Comparison of ENCODE assay signal across 9 cellular contexts in the genomic region with DNA sequence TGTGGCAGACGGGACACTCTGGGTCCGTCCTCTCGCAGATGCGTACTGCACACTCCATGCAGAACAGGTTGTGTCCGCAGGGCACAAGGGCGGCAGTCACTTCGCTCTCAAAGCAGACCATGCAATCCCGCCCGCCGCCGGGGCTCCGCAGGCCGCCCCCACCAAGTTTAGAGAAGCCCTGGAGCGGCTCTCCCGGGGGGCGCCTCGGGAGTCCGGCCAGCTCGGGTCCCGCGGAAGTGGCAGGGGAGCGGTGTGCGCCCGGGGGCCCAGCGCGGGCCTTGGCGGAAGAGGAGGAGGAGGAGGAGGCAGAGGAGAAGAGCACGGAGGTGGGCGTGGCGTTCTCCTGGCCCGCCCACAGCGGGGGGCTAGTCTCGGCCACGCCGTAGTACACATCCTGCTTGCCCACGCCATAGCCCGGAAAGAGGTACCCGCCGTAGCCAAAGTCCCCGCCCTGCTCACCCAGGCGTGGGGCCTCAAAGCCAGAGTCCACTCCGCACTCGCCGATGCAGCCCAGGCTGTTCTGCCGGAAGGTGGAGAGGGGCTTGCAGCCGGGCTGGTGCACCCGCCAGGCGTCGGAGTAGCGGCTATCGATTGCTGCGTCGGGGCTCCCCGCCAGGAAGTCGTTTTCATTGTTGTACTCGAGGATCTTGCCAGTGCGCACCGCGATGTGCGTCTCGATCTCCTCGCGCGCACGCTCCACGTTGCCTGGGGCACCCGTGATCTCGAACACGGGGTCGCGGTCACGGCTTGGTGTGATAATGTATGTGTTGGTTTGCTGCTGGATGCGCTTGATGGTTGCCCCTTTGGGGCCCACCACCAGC. TPM values are rescaled to one million over a fixed set of nuclear protein-coding genes. Genes with fewer than 3 reads are reported as not detected.
DNase-seq lines count a peak whose midpoint lies in the region; ATAC-seq, FAIRE-seq and TF ChIP-seq lines count a peak whose summit lies in the region.
"Had no signal": no experiment of that assay in that cellular context is flagged by ENCODE, and none has a peak within 500 bp of the region (broad histone marks: within the 10 kb centered on the region; RNA-seq: fewer than 3 reads in every experiment).

No MANE protein-coding gene starts in this region.

- H3K4me1 ChIP-seq in GM23338 (ENCODE audit: insufficient read depth) (peaks cover 83% of the 10 kb centered on the region), K562 (replicated peaks in 1 of 2; ENCODE audit: control insufficient read depth in 2 of 2, insufficient read depth in 2 of 2, low read length in 2 of 2) (peaks cover 17 to 27% of the 10 kb centered on the region in 2 experiments; a peak in 4 of 5 replicates), right lobe of liver (peaks cover 0 to 25% (median 3%) of the 10 kb centered on the region in 4 donors), tibial artery (peaks cover 0 to 9% (median 3%) of the 10 kb centered on the region in 4 donors)

- FAIRE-seq in K562 (lab: Jason Lieb, UNC): no peak

- H2AFZ ChIP-seq in GM23338 (no peak overlapping the region), K562 (ENCODE audit: low read depth, low read length) (no peak overlapping the region)

- H3F3A ChIP-seq in GM23338 (replicated peaks; ENCODE audit: low read depth): peaks cover 51% of the 10 kb centered on the region

- no peak for TF ChIP-seq EP300 in K562 (IDR thresholded peaks at IDR 0.05; ENCODE audit: low read length)

- peaks cover 2% of the 10 kb centered on the region for H3K9me1 ChIP-seq in K562 (ENCODE audit: control insufficient read depth, insufficient read depth, low read length)

- TF ChIP-seq RAD21 in K562 (CRISPR knock-in tag; conservative IDR thresholded peaks at IDR 0.05 in 1 of 2, IDR thresholded peaks at IDR 0.05 in 1 of 2): no peak

- H3K27me3 Mint-ChIP-seq in GM23338 (ENCODE audit: insufficient read depth, low read depth, poor library complexity): peaks cover 23% of the 10 kb centered on the region

- H3K27ac ChIP-seq in GM23338 (ENCODE audit: low read depth) (peak overlapping the region; percentile 83; the same call in 1 of the 2 replicates), K562 (ENCODE audit: extremely low read depth, low read depth, low read length) (no peak overlapping the region), right lobe of liver (peak overlapping the region; percentile 32 to 67 (median 47)), tibial artery (no peak overlapping the region)

- H3K36me3 Mint-ChIP-seq in GM23338 (ENCODE audit: low read depth): peaks cover 60% of the 10 kb centered on the region

- TF ChIP-seq POLR2A in K562 (conservative IDR thresholded peaks at IDR 0.05) (no peak), right lobe of liver (IDR thresholded peaks at IDR 0.05) (peak; percentile 91), erythroblast (IDR thresholded peaks at IDR 0.05; ENCODE audit: low read length) (no peak)

- no peaks in the 10 kb centered on the region for H3K9me2 ChIP-seq in GM23338 (ENCODE audit: insufficient read depth)

- H3K27ac Mint-ChIP-seq in GM23338: peak overlapping the region; percentile 71; the same call in 1 of the 2 replicates
- H3K27ac Mint-ChIP-seq: activated CD4-positive, alpha-beta T cell treated with anti-CD3 and anti-CD28 coated beads, Interleukin-2, amount 10 ng/mL, durations not matched to agents 7 days and 5 days had no signal

- POLR2A ChIA-PET in K562 (lab: Yijun Ruan, JAX): no interaction called here

- peak overlapping the region in 1 of 2 experiments; percentile 59; a peak in 1 of 4 replicates for H3K9ac ChIP-seq in K562 (ENCODE audit: insufficient read depth in 1 of 2, low read depth in 2 of 2, low read length in 2 of 2)

- DNase-seq in GM23338 (ENCODE audit: low spot score): peak; percentile 79
- no peak for DNase-seq in K562 (ENCODE audit: extremely low read depth in 1 of 4, low spot score in 3 of 4)
- peak; percentile 78 to 86 (median 82) for DNase-seq in right lobe of liver
- DNase-seq in tibial artery: no peak
- DNase-seq in NCI-H187 (lab: John Stamatoyannopoulos, UW): no peak
- no peak for DNase-seq in erythroblast (lab: John Stamatoyannopoulos, UW)
- no peak for DNase-seq in HuH-7 (ENCODE audit: low spot score)
- DNase-seq: activated CD4-positive, alpha-beta T cell treated with anti-CD3 and anti-CD28 coated beads, Interleukin-2, amount 10 ng/mL, durations not matched to agents 7 days and 5 days had no signal

- H3K9me3 ChIP-seq in K562 (replicated peaks; ENCODE audit: control insufficient read depth, insufficient read depth, low read depth, low read length) (no peaks in the 10 kb centered on the region), right lobe of liver (no peaks in the 10 kb centered on the region), tibial artery (no peaks in the 10 kb centered on the region)

- WGBS in K562 (ENCODE audit: insufficient coverage, low coverage, missing lambda C conversion rate): 93% methylated on average over 38 of the region's 73 CpGs
- no CpG with 5 or more reads among the region's 73 CpGs for WGBS in right lobe of liver (ENCODE audit: insufficient coverage, low coverage, low lambda C conversion rate, missing lambda C conversion rate)

- CTCF ChIA-PET in K562 (lab: Yijun Ruan, JAX; ENCODE audit: low intra/inter-chr PET ratio): no interaction called here

- TF ChIP-seq CTCF in GM23338 (conservative IDR thresholded peaks at IDR 0.05; ENCODE audit: low read depth in 2 of 2) (no peak), K562 (IDR thresholded peaks at IDR 0.05 in 2 of 3, conservative IDR thresholded peaks at IDR 0.05 in 1 of 3; ENCODE audit: insufficient read depth in 2 of 3, low read depth in 1 of 3, low read length in 3 of 3) (no peak), right lobe of liver (IDR thresholded peaks at IDR 0.05) (peak in 1 of 4 donors; percentile 3), tibial artery (IDR thresholded peaks at IDR 0.05) (no peak)

- ATAC-seq in GM23338: peak; percentile 24
- no peak for ATAC-seq in K562
- ATAC-seq in right lobe of liver: peak; percentile 78 to 90 (median 86)
- no peak for ATAC-seq in GM19397 (IDR thresholded peaks at IDR 0.05; ENCODE audit: unreplicated experiment)

- H3K36me3 ChIP-seq in GM23338 (ENCODE audit: insufficient read depth): no peaks in the 10 kb centered on the region; the same call in 1 of the 2 replicates
- peaks cover 25% of the 10 kb centered on the region; the same call in 1 of the 3 replicates for H3K36me3 ChIP-seq in K562 (ENCODE audit: control insufficient read depth, insufficient read depth, low read length)
- no peaks in the 10 kb centered on the region for H3K36me3 ChIP-seq in right lobe of liver
- H3K36me3 ChIP-seq in tibial artery: no peaks in the 10 kb centered on the region

- peaks cover 3% of the 10 kb centered on the region; the same call in 1 of the 3 replicates for H3K9me3 Mint-ChIP-seq in GM23338
- H3K9me3 Mint-ChIP-seq: activated CD4-positive, alpha-beta T cell treated with anti-CD3 and anti-CD28 coated beads, Interleukin-2, amount 10 ng/mL, durations not matched to agents 7 days and 5 days had no signal

- H3K4me1 Mint-ChIP-seq in GM23338: peaks cover 77% of the 10 kb centered on the region

- H3K4me2 ChIP-seq in GM23338 (peak overlapping the region; percentile 99), K562 (ENCODE audit: insufficient read depth, low read length) (no peak overlapping the region)

- peak overlapping the region; percentile 96 for H3K4me3 Mint-ChIP-seq in GM23338
- H3K4me3 Mint-ChIP-seq: activated CD4-positive, alpha-beta T cell treated with anti-CD3 and anti-CD28 coated beads, Interleukin-2, amount 10 ng/mL, durations not matched to agents 7 days and 5 days had no signal

- H4K20me1 ChIP-seq in GM23338 (replicated peaks; ENCODE audit: insufficient read depth) (peaks cover 37% of the 10 kb centered on the region), K562 (replicated peaks; ENCODE audit: control insufficient read depth, insufficient read depth, low read length) (no peaks in the 10 kb centered on the region)

- peaks cover 66% of the 10 kb centered on the region for H3K79me2 ChIP-seq in GM23338 (replicated peaks; ENCODE audit: insufficient read depth)
- peaks cover 14% of the 10 kb centered on the region for H3K79me2 ChIP-seq in K562 (ENCODE audit: control insufficient read depth, insufficient read depth, low read length)

- in situ Hi-C loops in K562 (cut with MboI): no loop called here

- no TSS peak for BruUV-seq in K562 (replicated peaks; lab: Mats Ljungman, UMichigan)

- intact Hi-C loops in K562 (cut with micrococcal nuclease): no loop called here
- intact Hi-C loops in right lobe of liver (cut with DNase I): no loop called here
- intact Hi-C loops in tibial artery (cut with DNase I; ENCODE audit: low total_unique reads): no loop called here

- H3K27me3 ChIP-seq in GM23338 (ENCODE audit: insufficient read depth): no peaks in the 10 kb centered on the region
- H3K27me3 ChIP-seq in K562 (ENCODE audit: control insufficient read depth in 2 of 2, insufficient read depth in 2 of 2, low read length in 2 of 2): no peaks in the 10 kb centered on the region
- H3K27me3 ChIP-seq in right lobe of liver: no peaks in the 10 kb centered on the region
- peaks cover 0 to 22% of the 10 kb centered on the region in 2 donors for H3K27me3 ChIP-seq in tibial artery

- H3K4me3 ChIP-seq in GM23338: peak overlapping the region; percentile 54
- no peak overlapping the region for H3K4me3 ChIP-seq in K562
- H3K4me3 ChIP-seq in right lobe of liver: peak overlapping the region; percentile 74 to 79 (median 76)
- peak overlapping the region; percentile 35 to 45 for H3K4me3 ChIP-seq in tibial artery

RNA-seq across cellular contexts. Expression of gene MEX3A, which starts 5.4 kb away (rescaled TPM):
- 31.5 and 38.1 TPM in 2 replicates for total RNA-seq in GM23338 (2014; rRNA removed; shearing (Covaris generic))
- polyA plus RNA-seq in GM23338 (2016; fragmentation: Nextera tagmentation; extraction: Ambion mirVana) (18.5 and 19.7 TPM in 2 replicates), K562 (2011; rRNA removed) (5.2 and 9.0 TPM in 2 replicates), K562 (2014; fragmentation: Illumina TruSeq; extraction: Trizol) (9.2 and 10.1 TPM in 2 replicates), K562 (2014; fragmentation: Nextera tagmentation; extraction: Ambion mirVana) (under 1 TPM; 0.36 to 0.37 TPM), K562 (2014; rRNA removed) (8.7 and 11.0 TPM in 2 replicates)
- total RNA-seq in K562 (2011; cell fraction: chromatin; rRNA removed; ENCODE audit: low replicate concordance): 4.5 and 10.4 TPM in 2 replicates
- total RNA-seq in K562 (2011; cell fraction: nucleolus; rRNA removed): 5.4 and 5.8 TPM in 2 replicates
- 5.7 and 7.9 TPM in 2 replicates for total RNA-seq in K562 (2011; cell fraction: nucleoplasm; rRNA removed)
- total RNA-seq in K562 (2014; rRNA removed) (7.3 and 8.0 TPM in 2 replicates), K562 (2014; rRNA removed; fragmentation: Illumina TruSeq; extraction: Trizol) (4.2 and 4.4 TPM in 2 replicates), K562 (2015; rRNA removed; fragmentation: Illumina TruSeq; extraction: Trizol) (4.7 and 5.1 TPM in 2 replicates), K562 (2021) (13.7 and 14.5 TPM in 2 replicates), right lobe of liver (1 to 10 TPM in 1 of 6 experiments, under 1 TPM in 5; 0.35 to 1.4 (median 0.83) TPM)
- polyA plus RNA-seq in K562 (2011; cell fraction: cytosol; rRNA removed): 11.1 and 12.3 TPM in 2 replicates
- polyA plus RNA-seq in K562 (2011; cell fraction: nucleus; rRNA removed): 14.4 and 17.6 TPM in 2 replicates
- 3.8 and 8.5 TPM in 2 replicates for polyA plus RNA-seq in K562 (2012)
- 5.8 and 6.9 TPM in 2 replicates for polyA minus RNA-seq in K562 (2011; rRNA and poly(A)+ RNA removed)
- 10.8 and 15.0 TPM in 2 replicates for polyA minus RNA-seq in K562 (2011; cell fraction: cytosol; rRNA and poly(A)+ RNA removed)
- polyA minus RNA-seq in K562 (2011; cell fraction: nucleus; rRNA and poly(A)+ RNA removed): 2.6 and 5.0 TPM in 2 replicates

RNA-seq across cellular contexts. Expression of gene RAB25, which starts 15.9 kb away (rescaled TPM):
- 21.3 and 30.0 TPM in 2 replicates for total RNA-seq in GM23338 (2014; rRNA removed; shearing (Covaris generic))
- polyA plus RNA-seq in GM23338 (2016; fragmentation: Nextera tagmentation; extraction: Ambion mirVana): 42.7 and 47.3 TPM in 2 replicates
- not detected in 2 replicates for total RNA-seq in K562 (2011; cell fraction: chromatin; rRNA removed; ENCODE audit: low replicate concordance)
- total RNA-seq in K562 (2011; cell fraction: nucleolus; rRNA removed): not detected in 2 replicates
- total RNA-seq in K562 (2011; cell fraction: nucleoplasm; rRNA removed): not detected in 2 replicates
- not detected in 2 replicates for total RNA-seq in K562 (2014; rRNA removed)
- total RNA-seq in K562 (2014; rRNA removed; fragmentation: Illumina TruSeq; extraction: Trizol): not detected in 2 replicates
- not detected in 2 replicates for total RNA-seq in K562 (2015; rRNA removed; fragmentation: Illumina TruSeq; extraction: Trizol)
- 0.27 and 0.49 TPM in 2 replicates for total RNA-seq in K562 (2021)
- polyA plus RNA-seq in K562 (2011; rRNA removed): 0.10 and 0.68 TPM in 2 replicates
- polyA plus RNA-seq in K562 (2011; cell fraction: cytosol; rRNA removed): 0.30 and 0.37 TPM in 2 replicates
- 0.24 TPM in 1 of 2 replicates, not detected in the other for polyA plus RNA-seq in K562 (2011; cell fraction: nucleus; rRNA removed)
- polyA plus RNA-seq in K562 (2012): 0.18 and 0.36 TPM in 2 replicates
- polyA plus RNA-seq in K562 (2014; fragmentation: Illumina TruSeq; extraction: Trizol): not detected in 2 replicates
- polyA plus RNA-seq in K562 (2014; fragmentation: Nextera tagmentation; extraction: Ambion mirVana): under 1 TPM in 1 of 2 experiments, not detected in 1; 0.13 TPM
- 0.45 TPM in 1 of 2 replicates, not detected in the other for polyA plus RNA-seq in K562 (2014; rRNA removed)
- 0.75 TPM in 1 of 2 replicates, not detected in the other for polyA minus RNA-seq in K562 (2011; rRNA and poly(A)+ RNA removed)
- polyA minus RNA-seq in K562 (2011; cell fraction: cytosol; rRNA and poly(A)+ RNA removed): not detected in 2 replicates
- not detected in 2 replicates for polyA minus RNA-seq in K562 (2011; cell fraction: nucleus; rRNA and poly(A)+ RNA removed)
- 1 to 10 TPM in 2 of 6 experiments, under 1 TPM in 4; 0.40 to 3.2 (median 0.77) TPM for total RNA-seq in right lobe of liver

RNA-seq across cellular contexts. Expression of gene LAMTOR2, which starts 22.2 kb away (rescaled TPM):
- 35.2 and 67.3 TPM in 2 replicates for total RNA-seq in GM23338 (2014; rRNA removed; shearing (Covaris generic))
- polyA plus RNA-seq in GM23338 (2016; fragmentation: Nextera tagmentation; extraction: Ambion mirVana) (108 and 113 TPM in 2 replicates), K562 (2011; rRNA removed) (39.0 and 62.8 TPM in 2 replicates), K562 (2014; fragmentation: Illumina TruSeq; extraction: Trizol) (64.0 and 81.6 TPM in 2 replicates), K562 (2014; fragmentation: Nextera tagmentation; extraction: Ambion mirVana) (100 to 1,000 TPM; 157 to 161 TPM), K562 (2014; rRNA removed) (88.8 and 91.0 TPM in 2 replicates)
- 9.0 and 18.3 TPM in 2 replicates for total RNA-seq in K562 (2011; cell fraction: chromatin; rRNA removed; ENCODE audit: low replicate concordance)
- total RNA-seq in K562 (2011; cell fraction: nucleolus; rRNA removed): 19.3 and 22.5 TPM in 2 replicates
- 16.0 and 16.2 TPM in 2 replicates for total RNA-seq in K562 (2011; cell fraction: nucleoplasm; rRNA removed)
- total RNA-seq in K562 (2014; rRNA removed) (92.7 and 98.7 TPM in 2 replicates), K562 (2014; rRNA removed; fragmentation: Illumina TruSeq; extraction: Trizol) (28.6 and 43.2 TPM in 2 replicates), K562 (2015; rRNA removed; fragmentation: Illumina TruSeq; extraction: Trizol) (69.3 and 74.6 TPM in 2 replicates), K562 (2021) (59.2 and 66.6 TPM in 2 replicates), right lobe of liver (10 to 100 TPM; 49.4 to 71.0 (median 60.3) TPM)
- polyA plus RNA-seq in K562 (2011; cell fraction: cytosol; rRNA removed): 100 and 125 TPM in 2 replicates
- polyA plus RNA-seq in K562 (2011; cell fraction: nucleus; rRNA removed): 37.5 and 38.3 TPM in 2 replicates
- polyA plus RNA-seq in K562 (2012): 84.9 and 94.8 TPM in 2 replicates
- polyA minus RNA-seq in K562 (2011; rRNA and poly(A)+ RNA removed): 19.4 and 21.7 TPM in 2 replicates
- polyA minus RNA-seq in K562 (2011; cell fraction: cytosol; rRNA and poly(A)+ RNA removed): 15.4 and 23.8 TPM in 2 replicates
- 9.3 and 18.7 TPM in 2 replicates for polyA minus RNA-seq in K562 (2011; cell fraction: nucleus; rRNA and poly(A)+ RNA removed)

RNA-seq across cellular contexts. Expression of gene UBQLN4, which starts 23.2 kb away (rescaled TPM):
- 28.4 and 30.5 TPM in 2 replicates for total RNA-seq in GM23338 (2014; rRNA removed; shearing (Covaris generic))
- polyA plus RNA-seq in GM23338 (2016; fragmentation: Nextera tagmentation; extraction: Ambion mirVana): 10.0 and 11.2 TPM in 2 replicates
- total RNA-seq in K562 (2011; cell fraction: chromatin; rRNA removed; ENCODE audit: low replicate concordance): 61.1 and 123 TPM in 2 replicates
- total RNA-seq in K562 (2011; cell fraction: nucleolus; rRNA removed): 50.0 and 64.5 TPM in 2 replicates
- 60.2 and 75.3 TPM in 2 replicates for total RNA-seq in K562 (2011; cell fraction: nucleoplasm; rRNA removed)
- total RNA-seq in K562 (2014; rRNA removed): 35.1 and 38.1 TPM in 2 replicates
- 28.9 TPM in 2 replicates for total RNA-seq in K562 (2014; rRNA removed; fragmentation: Illumina TruSeq; extraction: Trizol)
- total RNA-seq in K562 (2015; rRNA removed; fragmentation: Illumina TruSeq; extraction: Trizol): 35.8 and 37.0 TPM in 2 replicates
- 59.0 and 61.3 TPM in 2 replicates for total RNA-seq in K562 (2021)
- 65.5 and 66.5 TPM in 2 replicates for polyA plus RNA-seq in K562 (2011; rRNA removed)
- polyA plus RNA-seq in K562 (2011; cell fraction: cytosol; rRNA removed): 70.3 and 86.6 TPM in 2 replicates
- 113 and 152 TPM in 2 replicates for polyA plus RNA-seq in K562 (2011; cell fraction: nucleus; rRNA removed)
- 42.0 and 54.4 TPM in 2 replicates for polyA plus RNA-seq in K562 (2012)
- 60.1 and 60.6 TPM in 2 replicates for polyA plus RNA-seq in K562 (2014; fragmentation: Illumina TruSeq; extraction: Trizol)
- 10 to 100 TPM; 13.5 to 31.2 TPM for polyA plus RNA-seq in K562 (2014; fragmentation: Nextera tagmentation; extraction: Ambion mirVana)
- polyA plus RNA-seq in K562 (2014; rRNA removed): 55.2 and 57.7 TPM in 2 replicates
- polyA minus RNA-seq in K562 (2011; rRNA and poly(A)+ RNA removed): 46.3 and 64.9 TPM in 2 replicates
- polyA minus RNA-seq in K562 (2011; cell fraction: cytosol; rRNA and poly(A)+ RNA removed): 42.7 and 42.8 TPM in 2 replicates
- polyA minus RNA-seq in K562 (2011; cell fraction: nucleus; rRNA and poly(A)+ RNA removed): 24.6 and 31.0 TPM in 2 replicates
- 10 to 100 TPM; 19.0 to 25.5 (median 21.0) TPM for total RNA-seq in right lobe of liver

RNA-seq across cellular contexts. Expression of gene LMNA, which starts 37.7 kb away (rescaled TPM):
- total RNA-seq in GM23338 (2014; rRNA removed; shearing (Covaris generic)): 56.3 and 68.9 TPM in 2 replicates
- polyA plus RNA-seq in GM23338 (2016; fragmentation: Nextera tagmentation; extraction: Ambion mirVana) (35.5 and 38.9 TPM in 2 replicates), K562 (2011; rRNA removed) (88.2 and 129 TPM in 2 replicates), K562 (2014; fragmentation: Illumina TruSeq; extraction: Trizol) (77.1 and 104 TPM in 2 replicates), K562 (2014; fragmentation: Nextera tagmentation; extraction: Ambion mirVana) (1 to 10 TPM in 1 of 2 experiments, under 1 TPM in 1; 1.00 to 4.5 TPM), K562 (2014; rRNA removed) (123 and 166 TPM in 2 replicates)
- 84.8 and 209 TPM in 2 replicates for total RNA-seq in K562 (2011; cell fraction: chromatin; rRNA removed; ENCODE audit: low replicate concordance)
- total RNA-seq in K562 (2011; cell fraction: nucleolus; rRNA removed): 154 and 172 TPM in 2 replicates
- total RNA-seq in K562 (2011; cell fraction: nucleoplasm; rRNA removed): 95.4 and 117 TPM in 2 replicates
- total RNA-seq in K562 (2014; rRNA removed) (250 and 267 TPM in 2 replicates), K562 (2014; rRNA removed; fragmentation: Illumina TruSeq; extraction: Trizol) (41.3 and 44.0 TPM in 2 replicates), K562 (2015; rRNA removed; fragmentation: Illumina TruSeq; extraction: Trizol) (89.1 and 97.7 TPM in 2 replicates), K562 (2021) (347 and 354 TPM in 2 replicates), right lobe of liver (100 to 1,000 TPM in 3 of 6 experiments, 10 to 100 TPM in 3; 79.4 to 129 (median 98.8) TPM)
- polyA plus RNA-seq in K562 (2011; cell fraction: cytosol; rRNA removed): 116 and 274 TPM in 2 replicates
- 154 and 164 TPM in 2 replicates for polyA plus RNA-seq in K562 (2011; cell fraction: nucleus; rRNA removed)
- polyA plus RNA-seq in K562 (2012): 193 TPM in 2 replicates
- polyA minus RNA-seq in K562 (2011; rRNA and poly(A)+ RNA removed): 104 and 109 TPM in 2 replicates
- 151 and 176 TPM in 2 replicates for polyA minus RNA-seq in K562 (2011; cell fraction: cytosol; rRNA and poly(A)+ RNA removed)
- polyA minus RNA-seq in K562 (2011; cell fraction: nucleus; rRNA and poly(A)+ RNA removed): 47.4 and 69.6 TPM in 2 replicates

Comparison
In these comparisons a context has a peak if more than half of its experiments do, and no peak if none do; other contexts are left out.
1. ATAC-seq: peak in GM23338 (single experiment) and right lobe of liver (4 of 4); none in K562 (single experiment) and GM19397 (single experiment).
2. DNase-seq: peak in GM23338 (single experiment) and right lobe of liver (3 of 3); none in K562 (0 of 4), tibial artery (0 of 2), NCI-H187 (0 of 2), erythroblast (0 of 2) and HuH-7 (single experiment).
3. H3K27ac ChIP-seq: peak in GM23338 (single experiment) and right lobe of liver (3 of 3); none in K562 (single experiment) and tibial artery (0 of 2).